ENCODE assay signal across 8 cellular contexts in the genomic region with DNA sequence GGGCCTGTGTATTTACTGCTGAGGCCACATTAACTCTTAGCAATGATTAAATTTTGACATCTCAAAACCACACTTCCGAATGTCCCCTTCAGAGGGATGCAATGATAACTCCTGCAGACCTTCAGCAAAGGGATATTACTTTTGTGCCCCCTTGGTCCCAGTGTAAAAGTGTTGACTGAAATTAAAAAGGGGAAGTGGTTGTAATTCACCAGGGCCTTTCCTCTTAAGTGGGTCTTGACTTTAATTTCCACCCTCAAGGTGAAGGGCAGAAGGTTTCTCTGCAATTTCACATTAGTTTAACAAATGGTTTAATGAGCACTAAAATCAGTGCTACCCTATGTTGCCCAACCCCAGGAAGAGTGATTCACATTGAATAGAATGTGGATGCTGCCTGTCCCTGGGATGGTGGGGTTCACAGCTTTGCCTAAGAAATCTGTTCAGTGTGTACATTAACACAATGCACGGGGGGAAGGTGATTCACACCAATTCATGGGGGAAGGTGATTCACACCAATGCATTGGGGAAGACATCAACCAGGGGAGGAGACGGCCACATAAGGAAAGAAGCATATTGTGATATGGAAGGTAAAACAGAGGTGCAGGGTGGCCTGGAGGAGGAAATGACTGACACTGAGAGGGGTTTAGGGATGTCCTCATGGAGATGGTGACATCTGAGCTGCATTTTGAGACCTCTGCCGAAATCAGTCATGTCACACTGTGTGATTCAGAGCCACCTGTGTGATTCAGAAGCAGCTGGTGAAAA. TPM values are rescaled to one million over a fixed set of nuclear protein-coding genes. Genes with fewer than 3 reads are reported as not detected.
A peak's percentile ranks its signal among the peaks of the same experiment; 100 is the strongest.
DNase-seq lines count a peak whose midpoint lies in the region; ATAC-seq and FAIRE-seq lines count a peak whose summit lies in the region.

No MANE protein-coding gene starts in this region.

- no peaks in the 10 kb centered on the region for H3K27me3 ChIP-seq in aorta (ENCODE audit: control insufficient read depth in 1 of 2, insufficient read depth in 2 of 2, low read length in 1 of 2)

- 69 to 71% methylated on average over 4 of the region's 4 CpGs for WGBS in aorta, 2 donors

- H3K36me3 ChIP-seq in aorta (ENCODE audit: control insufficient read depth in 1 of 2, insufficient read depth in 2 of 2, low read length in 1 of 2): no peaks in the 10 kb centered on the region

- H3K4me1 ChIP-seq in aorta (ENCODE audit: control insufficient read depth in 1 of 2, insufficient read depth in 2 of 2, low read length in 2 of 2): peaks cover 0 to 3% of the 10 kb centered on the region in 2 donors

- intact Hi-C loops in aorta (cut with DNase I): no loop called here

- in situ Hi-C loops in Caki2 (cut with HindIII; ENCODE audit: low pct_unique_long_range_greater_than_20kb, low sequenced_read_pairs) (no loop called here), G401 (cut with HindIII; ENCODE audit: low sequenced_read_pairs) (no loop called here)

- H3K9me3 ChIP-seq in aorta (ENCODE audit: control insufficient read depth, low read length): no peaks in the 10 kb centered on the region

- H3K27ac ChIP-seq in aorta (ENCODE audit: low read depth in 1 of 2, low read length in 2 of 2): peak overlapping the region in 1 of 2 donors; percentile 3

- no peak overlapping the region for H3K4me3 ChIP-seq in aorta (ENCODE audit: low read length in 2 of 2)

- FAIRE-seq in RCC 7860 (lab: Jason Lieb, UNC): peak; percentile 88

- DNase-seq in Caki2 (ENCODE audit: low read depth) (peak; percentile 84), RCC 7860 (ENCODE audit: low spot score) (peak; percentile 80), iris pigment epithelial cell (ENCODE audit: low read depth) (peak; percentile 98), aorta (no peak), G401 (ENCODE audit: low spot score) (no peak), NCI-H128 (lab: John Stamatoyannopoulos, UW; ENCODE audit: unreplicated experiment) (no peak)
- DNase-seq in stimulated activated CD4-positive, alpha-beta T cell treated with anti-CD3 and anti-CD28 coated beads, Interleukin-12 subunit alpha, Interleukin-12 subunit beta, amount 100 ng/mL, for 4 hours: no peak

- ATAC-seq in HG02610 (IDR thresholded peaks at IDR 0.05; ENCODE audit: unreplicated experiment): peak; percentile 59
- no peak for ATAC-seq in aorta (ENCODE audit: low FRiP score)

RNA-seq across cellular contexts. Expression of a gene that starts 19.4 kb away (rescaled TPM):
- 47.7 and 50.5 TPM in 2 replicates for total RNA-seq in Caki2 (2014; rRNA removed; shearing (Covaris generic); ENCODE audit: low replicate concordance)
- total RNA-seq in aorta: 100 to 1,000 TPM; 117 to 140 TPM
- polyA plus RNA-seq in aorta: 10 to 100 TPM; 40.5 to 56.1 TPM
- 35.4 and 37.3 TPM in 2 replicates for total RNA-seq in G401 (2014; rRNA removed; shearing (Covaris generic))

Comparison
In these comparisons a context has a peak if more than half of its experiments do, and no peak if none do; other contexts are left out.
1. DNase-seq: peak in Caki2 (single experiment), RCC 7860 (single experiment) and iris pigment epithelial cell (single experiment); none in aorta (0 of 2), G401 (single experiment), stimulated activated CD4-positive, alpha-beta T cell treated with anti-CD3 and anti-CD28 coated beads, Interleukin-12 subunit alpha, Interleukin-12 subunit beta, amount 100 ng/mL, for 4 hours (single experiment) and NCI-H128 (single experiment).